Comparison of ENCODE assay signal across 10 cellular contexts in the genomic region with DNA sequence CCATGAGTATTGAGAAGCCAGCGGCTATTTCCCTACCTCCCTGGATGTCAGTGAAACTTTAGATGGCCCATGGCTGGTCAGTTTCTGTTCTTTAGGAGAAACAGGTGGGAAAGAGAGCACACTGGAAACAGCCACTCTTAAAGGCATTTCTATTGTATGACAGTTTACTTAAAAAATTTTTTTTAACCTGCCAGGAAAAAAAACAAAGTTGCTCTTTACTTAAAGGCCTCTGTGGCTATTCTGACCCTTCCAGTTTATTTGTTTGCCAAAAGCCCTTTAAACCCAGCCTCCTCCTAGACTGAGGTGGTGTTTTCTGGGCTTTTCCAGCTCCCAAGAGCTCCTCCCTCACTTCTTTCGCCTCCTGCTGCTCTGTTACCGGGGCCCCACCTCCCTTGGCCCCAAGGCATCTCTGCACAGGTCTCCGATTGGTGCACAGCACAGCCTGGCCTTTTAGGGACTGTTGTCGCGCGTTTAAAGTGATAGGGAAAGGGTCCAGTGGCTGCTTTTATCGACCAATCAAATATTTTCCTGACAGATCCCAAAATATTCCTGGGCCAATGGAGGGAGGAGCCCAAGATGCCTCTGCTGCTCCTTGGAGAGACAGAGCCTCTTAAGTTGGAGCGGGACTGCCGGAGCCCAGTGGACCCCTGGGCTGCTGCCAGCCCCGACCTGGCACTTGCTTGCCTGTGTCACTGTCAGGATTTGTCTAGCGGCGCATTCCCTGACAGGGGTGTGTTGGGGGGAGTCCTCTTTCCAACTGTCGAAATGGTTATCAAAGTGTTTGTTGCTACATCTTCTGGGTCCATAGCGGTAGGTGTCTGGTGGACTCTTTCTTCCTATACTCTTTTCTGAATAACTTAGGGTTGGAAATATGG. TPM values are rescaled to one million over a fixed set of nuclear protein-coding genes. Genes with fewer than 3 reads are reported as not detected.
DNase-seq lines count a peak whose midpoint lies in the region; ATAC-seq, FAIRE-seq and TF ChIP-seq lines count a peak whose summit lies in the region.
"Had no signal": no experiment of that assay in that cellular context is flagged by ENCODE, and none has a peak within 500 bp of the region (broad histone marks: within the 10 kb centered on the region; RNA-seq: fewer than 3 reads in every experiment).

A gene (plus strand): TSS at position 639 of the 875 bp plus-strand sequence. CDS start 127 bp downstream, at position 766.

- 58 to 60% methylated on average over 15 of the region's 15 CpGs for WGBS in GM23248 (ENCODE audit: low coverage in 1 of 2, low lambda C conversion rate in 2 of 2, missing lambda C conversion rate in 2 of 2), 2 experiments
- 37 to 42% methylated on average over 15 of the region's 15 CpGs for WGBS in pancreas, 2 donors

- no peaks in the 10 kb centered on the region for H3K36me3 Mint-ChIP-seq in stimulated activated memory B cell treated with anti-CD40 and anti-IgM and Interleukin-4, amounts not matched to agents 10 μg/mL and 1 μg/mL and 100 μg/mL, for 72 hours

- no peaks in the 10 kb centered on the region; the same call in 1 of the 2 replicates for H3K79me2 ChIP-seq in GM23248 (ENCODE audit: insufficient read depth)

- H3K9me3 Mint-ChIP-seq in stimulated activated memory B cell treated with anti-CD40 and anti-IgM and Interleukin-4, amounts not matched to agents 10 μg/mL and 1 μg/mL and 100 μg/mL, for 72 hours: no peaks in the 10 kb centered on the region

- ATAC-seq in left ventricle myocardium superior (peak; percentile 90), pancreas (peak; percentile 91 to 96 (median 94)), HG03432 (IDR thresholded peaks at IDR 0.05; ENCODE audit: unreplicated experiment) (no peak), GM21619 (IDR thresholded peaks at IDR 0.05; ENCODE audit: unreplicated experiment) (no peak)
- ATAC-seq in stimulated activated memory B cell treated with anti-CD40 and anti-IgM and Interleukin-4, amounts not matched to agents 10 μg/mL and 1 μg/mL and 100 μg/mL, for 72 hours: no peak

- intact Hi-C loops in left ventricle myocardium superior (cut with micrococcal nuclease): no loop called here
- intact Hi-C loops in pancreas (cut with DNase I): no loop called here

- H3K9ac ChIP-seq in GM23248: peak within 1 kb of the TSS; percentile 32

- no peaks in the 10 kb centered on the region for H3K9me2 ChIP-seq in GM23248 (ENCODE audit: insufficient read depth)

- FAIRE-seq in pancreas (lab: Jason Lieb, UNC): no peak

- H3K27ac ChIP-seq in GM23248: peak within 1 kb of the TSS; percentile 51
- H3K27ac ChIP-seq in pancreas: peak within 1 kb of the TSS; percentile 40 to 79 (median 64)

- no peak within 1 kb of the TSS for H3K4me3 Mint-ChIP-seq in stimulated activated memory B cell treated with anti-CD40 and anti-IgM and Interleukin-4, amounts not matched to agents 10 μg/mL and 1 μg/mL and 100 μg/mL, for 72 hours

- no peaks in the 10 kb centered on the region for H4K20me1 ChIP-seq in GM23248 (ENCODE audit: insufficient read depth)

- peaks cover 8% of the 10 kb centered on the region for H3K27me3 Mint-ChIP-seq in stimulated activated memory B cell treated with anti-CD40 and anti-IgM and Interleukin-4, amounts not matched to agents 10 μg/mL and 1 μg/mL and 100 μg/mL, for 72 hours

- H3K27ac Mint-ChIP-seq in stimulated activated memory B cell treated with anti-CD40 and anti-IgM and Interleukin-4, amounts not matched to agents 10 μg/mL and 1 μg/mL and 100 μg/mL, for 72 hours: no peak within 1 kb of the TSS

- H3K27me3 ChIP-seq in GM23248 (replicated peaks; ENCODE audit: insufficient read depth): no peaks in the 10 kb centered on the region
- no peaks in the 10 kb centered on the region for H3K27me3 ChIP-seq in pancreas

- TF ChIP-seq CTCF in pancreas (IDR thresholded peaks at IDR 0.05): no peak

- no peaks in the 10 kb centered on the region for H3K4me1 Mint-ChIP-seq in stimulated activated memory B cell treated with anti-CD40 and anti-IgM and Interleukin-4, amounts not matched to agents 10 μg/mL and 1 μg/mL and 100 μg/mL, for 72 hours

- H3K4me1 ChIP-seq in GM23248 (ENCODE audit: insufficient read depth) (peaks cover 13% of the 10 kb centered on the region; the same call in 1 of the 2 replicates), pancreas (peaks cover under 1 to 7% (median 2%) of the 10 kb centered on the region in 3 donors)

- H3K36me3 ChIP-seq in GM23248 (ENCODE audit: low read depth) (no peaks in the 10 kb centered on the region), pancreas (no peaks in the 10 kb centered on the region)

- H3K4me3 ChIP-seq in GM23248: no peak within 1 kb of the TSS
- peak within 1 kb of the TSS in 3 of 4 donors; percentile 7 to 37 (median 34) for H3K4me3 ChIP-seq in pancreas

- DNase-seq in GM23248 (peak; percentile 3), anterior cingulate cortex (lab: John Stamatoyannopoulos, UW) (peak in 44 of 58 donors; percentile 3 to 85 (median 48)), left ventricle myocardium superior (peak; percentile 82), pancreas (peak; percentile 64 to 88 (median 74))
- DNase-seq in activated T-cell treated with anti-CD3 and anti-CD28 coated beads, Interleukin-2, amount 50 U/mL, for 1 hour: no peak
- DNase-seq: DMS79 treated with DMSO at 0.1 percent for 48 hours, NCI-H1417 had no signal

- in situ Hi-C loops in GM23248 (cut with MboI): no loop called here

- H3K9me3 ChIP-seq in GM23248 (ENCODE audit: low read depth): no peaks in the 10 kb centered on the region
- H3K9me3 ChIP-seq in pancreas: no peaks in the 10 kb centered on the region

- no peaks in the 10 kb centered on the region; the same call in 1 of the 2 replicates for H3F3A ChIP-seq in GM23248 (ENCODE audit: insufficient read depth)

- no peak within 1 kb of the TSS for H3K4me2 ChIP-seq in GM23248 (ENCODE audit: unreplicated experiment)

- peak within 1 kb of the TSS; percentile 68 for H2AFZ ChIP-seq in GM23248

RNA-seq across cellular contexts. Expression of the gene that starts here (rescaled TPM):
- 0.76 and 4.4 TPM in 2 replicates for total RNA-seq in GM23248 (2014; rRNA removed; shearing (Covaris generic))
- polyA plus RNA-seq in GM23248 (2016; fragmentation: Nextera tagmentation; extraction: Ambion mirVana): 5.0 and 5.7 TPM in 2 replicates
- total RNA-seq in left ventricle myocardium superior: 127 TPM
- 1 to 10 TPM; 1.4 to 4.5 (median 3.5) TPM for total RNA-seq in pancreas
- 1 to 10 TPM; 6.8 to 7.3 TPM for polyA plus RNA-seq in pancreas

Comparison
In these comparisons a context has a peak if more than half of its experiments do, and no peak if none do; other contexts are left out.
1. RNA of the gene that starts here (total RNA-seq): 127 TPM in left ventricle myocardium superior (single experiment); 0.76 to 4.4 TPM in GM23248 and 1.4 to 4.5 TPM in pancreas; every median in the first group is over 10 times any median in the second.
2. ATAC-seq: peak in left ventricle myocardium superior (single experiment) and pancreas (4 of 4); none in HG03432 (single experiment), GM21619 (single experiment) and stimulated activated memory B cell treated with anti-CD40 and anti-IgM and Interleukin-4, amounts not matched to agents 10 μg/mL and 1 μg/mL and 100 μg/mL, for 72 hours (single experiment).